ENCODE assay signal across 26 cellular contexts in genomic region chr7:47540053-47540386, GRCh38. TPM values are rescaled to one million over a fixed set of nuclear protein-coding genes. Genes with fewer than 3 reads are reported as not detected.
DNase-seq lines count a peak whose midpoint lies in the region; TF ChIP-seq lines count a peak whose summit lies in the region.
"Had no signal": no experiment of that assay in that cellular context is flagged by ENCODE, and none has a peak within 500 bp of the region (broad histone marks: within the 10 kb centered on the region; RNA-seq: fewer than 3 reads in every experiment).

No MANE protein-coding gene starts in this region.

- H3K27me3 ChIP-seq in breast epithelium (no peaks in the 10 kb centered on the region), neuronal stem cell (ENCODE audit: control insufficient read depth in 3 of 3, insufficient read depth in 3 of 3, low read depth in 1 of 3, low read length in 3 of 3) (peaks cover 0 to 3% (median 0%) of the 10 kb centered on the region in 3 experiments), mammary epithelial cell (ENCODE audit: insufficient read depth, low read length) (no peaks in the 10 kb centered on the region)
- H3K27me3 ChIP-seq: body of pancreas, uterus had no signal

- dilution Hi-C loops in mammary epithelial cell (cut with HindIII; ENCODE audit: low sequenced_read_pairs): no loop called here

- no CpG with 5 or more reads among the region's 4 CpGs for WGBS in neuronal stem cell (ENCODE audit: extremely low coverage in 2 of 2, insufficient read length in 2 of 2, insufficient replicate concordance in 1 of 2), 2 donors
- WGBS in mammary epithelial cell (ENCODE audit: low coverage, missing lambda C conversion rate): 95% methylated on average over 4 of the region's 4 CpGs

- no peaks in the 10 kb centered on the region for H3K79me1 ChIP-seq in neuronal stem cell (ENCODE audit: low read depth, low read length)

- H3K9ac ChIP-seq in neuronal stem cell (ENCODE audit: low read depth, low read length, poor library complexity): no peak overlapping the region
- no peak overlapping the region for H3K9ac ChIP-seq in mammary epithelial cell (ENCODE audit: insufficient read depth, low read length)

- H2AFZ ChIP-seq in neuronal stem cell (ENCODE audit: low read length) (no peak overlapping the region), mammary epithelial cell (ENCODE audit: low read depth, low read length) (no peak overlapping the region)

- TF ChIP-seq POLR2A in breast epithelium (IDR thresholded peaks at IDR 0.05): no peak

- H4K20me1 ChIP-seq in mammary epithelial cell (ENCODE audit: insufficient read depth, low read length): no peaks in the 10 kb centered on the region

- peak overlapping the region; percentile 39 for H3K18ac ChIP-seq in neuronal stem cell (ENCODE audit: low read length)

- POLR2A ChIA-PET in MCF 10A (lab: Yijun Ruan, JAX): interaction anchor here (0.5 kb wide), 1 partner anchor 17 kb away, joined by 3 read pairs; no protein-coding TSS in a partner anchor

- no peaks in the 10 kb centered on the region for H3K9me3 ChIP-seq in breast epithelium
- no peaks in the 10 kb centered on the region for H3K9me3 ChIP-seq in neuronal stem cell (replicated peaks in 1 of 2; ENCODE audit: control insufficient read depth in 2 of 2, insufficient read depth in 1 of 2, low read depth in 1 of 2, low read length in 2 of 2)
- H3K9me3 ChIP-seq in mammary epithelial cell (replicated peaks; ENCODE audit: insufficient read depth, low read length): no peaks in the 10 kb centered on the region
- H3K9me3 ChIP-seq: body of pancreas, uterus had no signal

- no peak overlapping the region for H3K4me3 Mint-ChIP-seq in MCF 10A (ENCODE audit: unreplicated experiment)
- no peak overlapping the region for H3K4me3 Mint-ChIP-seq in activated T-cell treated with anti-CD3 and anti-CD28 coated beads, Interleukin-2, amount 50 U/mL, for 24 hours
- H3K4me3 Mint-ChIP-seq: activated naive CD8-positive, alpha-beta T cell treated with anti-CD3 and anti-CD28 coated beads, Interleukin-2, amount 50 U/mL, for 24 hours had no signal

- in situ Hi-C loops in mammary epithelial cell (cut with MboI; ENCODE audit: low sequenced_read_pairs in 2 of 2): no loop called here

- H2BK5ac ChIP-seq in neuronal stem cell (ENCODE audit: low read length): no peak overlapping the region

- H3K4me1 Mint-ChIP-seq in MCF 10A (ENCODE audit: insufficient read depth, unreplicated experiment): peaks cover 19% of the 10 kb centered on the region
- H3K4me1 Mint-ChIP-seq in activated T-cell treated with anti-CD3 and anti-CD28 coated beads, Interleukin-2, amount 50 U/mL, for 24 hours (ENCODE audit: low read depth): no peaks in the 10 kb centered on the region

- H2BK15ac ChIP-seq in neuronal stem cell (ENCODE audit: low read length): no peak overlapping the region

- H3K4me1 ChIP-seq in breast epithelium (peaks cover 0 to 7% of the 10 kb centered on the region in 2 donors), neuronal stem cell (ENCODE audit: control insufficient read depth in 2 of 2, insufficient read depth in 1 of 2, low read depth in 1 of 2, low read length in 2 of 2) (peaks cover 3 to 22% of the 10 kb centered on the region in 2 donors), mammary epithelial cell (ENCODE audit: insufficient read depth, low read length) (peaks cover 15% of the 10 kb centered on the region)

- no peak overlapping the region for H2BK12ac ChIP-seq in neuronal stem cell (ENCODE audit: low read length)

- intact Hi-C loops in MCF 10A (cut with micrococcal nuclease): no loop called here
- intact Hi-C loops in breast epithelium (cut with DNase I; ENCODE audit: low total_unique reads): loop anchor here (5.0 kb wide), 1 partner anchor 393 kb away; no protein-coding TSS in a partner anchor
- intact Hi-C loops in mammary epithelial cell (cut with micrococcal nuclease): no loop called here

- H3K4me3 ChIP-seq in breast epithelium (no peak overlapping the region), epithelial cell of proximal tubule (ENCODE audit: low read depth, low read length) (peak overlapping the region; percentile 39), neuronal stem cell (ENCODE audit: low read length in 2 of 2) (no peak overlapping the region), mammary epithelial cell (replicated peaks in 1 of 3; ENCODE audit: insufficient read depth in 1 of 3, low read depth in 2 of 3, low read length in 3 of 3) (no peak overlapping the region)
- H3K4me3 ChIP-seq: body of pancreas, uterus had no signal

- no peak overlapping the region for H3K14ac ChIP-seq in neuronal stem cell (ENCODE audit: low read length)

- CTCF ChIA-PET in MCF 10A (lab: Yijun Ruan, JAX): no interaction called here
- CTCF ChIA-PET in mammary epithelial cell (lab: Charles Lee; ENCODE audit: low non-redundant PET): no interaction called here

- H3K27ac Mint-ChIP-seq in MCF 10A (ENCODE audit: low read depth, unreplicated experiment): peak overlapping the region; percentile 13
- H3K27ac Mint-ChIP-seq in activated T-cell treated with anti-CD3 and anti-CD28 coated beads, Interleukin-2, amount 50 U/mL, for 24 hours: no peak overlapping the region
- H3K27ac Mint-ChIP-seq: activated naive CD8-positive, alpha-beta T cell treated with anti-CD3 and anti-CD28 coated beads, Interleukin-2, amount 50 U/mL, for 24 hours; B cell had no signal

- no TSS peak for BruUV-seq in MCF 10A (replicated peaks; lab: Mats Ljungman, UMichigan)
- no TSS peak for BruUV-seq in mammary epithelial cell (replicated peaks; lab: Mats Ljungman, UMichigan)

- H3K36me3 ChIP-seq in breast epithelium (no peaks in the 10 kb centered on the region), neuronal stem cell (replicated peaks in 1 of 2; ENCODE audit: control insufficient read depth in 2 of 2, insufficient read depth in 2 of 2, low read length in 2 of 2) (no peaks in the 10 kb centered on the region), mammary epithelial cell (ENCODE audit: insufficient read depth, low read length) (no peaks in the 10 kb centered on the region)
- H3K36me3 ChIP-seq: uterus had no signal

- H3K9me3 Mint-ChIP-seq in MCF 10A (ENCODE audit: unreplicated experiment): no peaks in the 10 kb centered on the region
- H3K9me3 Mint-ChIP-seq in activated T-cell treated with anti-CD3 and anti-CD28 coated beads, Interleukin-2, amount 50 U/mL, for 24 hours: no peaks in the 10 kb centered on the region
- H3K9me3 Mint-ChIP-seq: activated naive CD8-positive, alpha-beta T cell treated with anti-CD3 and anti-CD28 coated beads, Interleukin-2, amount 50 U/mL, for 24 hours had no signal

- peaks cover 14% of the 10 kb centered on the region for H3K36me3 Mint-ChIP-seq in MCF 10A (ENCODE audit: insufficient read depth, unreplicated experiment)
- H3K36me3 Mint-ChIP-seq in activated T-cell treated with anti-CD3 and anti-CD28 coated beads, Interleukin-2, amount 50 U/mL, for 24 hours (ENCODE audit: low read depth): no peaks in the 10 kb centered on the region

- no peak for DNase-seq in MCF 10A (ENCODE audit: unreplicated experiment)
- DNase-seq in breast epithelium (ENCODE audit: low spot score in 2 of 2): no peak
- no peak for DNase-seq in epithelial cell of proximal tubule (ENCODE audit: low read depth)
- DNase-seq in neuronal stem cell (ENCODE audit: low spot score): no peak
- DNase-seq in activated T-cell treated with anti-CD3 and anti-CD28 coated beads, Interleukin-2, amount 50 U/mL, for 24 hours: no peak
- DNase-seq in OCI-M2 (lab: John Stamatoyannopoulos, UW; ENCODE audit: unreplicated experiment): no peak
- no peak for DNase-seq in mammary epithelial cell
- DNase-seq in retina: no peak
- DNase-seq: 8988T; activated CD4-positive, alpha-beta T cell treated with anti-CD3 and anti-CD28 coated beads for 48 hours; activated CD8-positive, alpha-beta memory T cell treated with anti-CD3 and anti-CD28 coated beads for 24 hours; activated naive CD8-positive, alpha-beta T cell treated with anti-CD3 and anti-CD28 coated beads, Interleukin-2, amount 50 U/mL, for 24 hours; body of pancreas; KG1; left ventricle myocardium superior; MM.1S; NCI-H1417; NCI-H2081; NCI-H226; right cardiac atrium; stimulated activated CD4-positive, alpha-beta T cell treated with anti-CD3 and anti-CD28 coated beads, Interleukin-12 subunit alpha, Interleukin-12 subunit beta, amount 100 ng/mL, for 4 hours; stimulated activated CD4-positive, alpha-beta T cell treated with anti-CD3 and anti-CD28 coated beads, Interleukin-4, amount 100 ng/mL, for 1 hour; T-helper 9 cell; uterus had no signal

- H3K79me2 ChIP-seq in mammary epithelial cell (ENCODE audit: insufficient read depth, low read length): peaks cover 9% of the 10 kb centered on the region

- H3K4ac ChIP-seq in neuronal stem cell (ENCODE audit: low read length): no peak overlapping the region

- H4K91ac ChIP-seq in neuronal stem cell (ENCODE audit: low read depth, low read length, poor library complexity): no peak overlapping the region

- H3K27me3 Mint-ChIP-seq in MCF 10A (ENCODE audit: insufficient read depth, unreplicated experiment): no peaks in the 10 kb centered on the region
- peaks cover 30% of the 10 kb centered on the region for H3K27me3 Mint-ChIP-seq in activated T-cell treated with anti-CD3 and anti-CD28 coated beads, Interleukin-2, amount 50 U/mL, for 24 hours

- H3K27ac ChIP-seq in breast epithelium: no peak overlapping the region
- H3K27ac ChIP-seq in neuronal stem cell (replicated peaks; ENCODE audit: low read length): no peak overlapping the region
- H3K27ac ChIP-seq in mammary epithelial cell (ENCODE audit: insufficient read depth, low read depth, low read length): no peak overlapping the region
- H3K27ac ChIP-seq: body of pancreas, VCaP had no signal

- no peak overlapping the region for H4K8ac ChIP-seq in neuronal stem cell (ENCODE audit: low read depth, low read length)

- H3K4me2 ChIP-seq in neuronal stem cell (ENCODE audit: insufficient read depth, low read length, poor library complexity, severe bottlenecking) (no peak overlapping the region), mammary epithelial cell (ENCODE audit: insufficient read depth, low read depth, low read length) (no peak overlapping the region)

- peak overlapping the region; percentile 39 for H2AK5ac ChIP-seq in neuronal stem cell (ENCODE audit: low read depth, low read length)

- H3K23ac ChIP-seq in neuronal stem cell (ENCODE audit: low read depth, low read length, poor library complexity): no peak overlapping the region

- H2BK120ac ChIP-seq in neuronal stem cell (ENCODE audit: low read depth, low read length): no peak overlapping the region

- no peak for TF ChIP-seq CTCF in MCF 10A (IDR thresholded peaks at IDR 0.05; ENCODE audit: unreplicated experiment)
- TF ChIP-seq CTCF in breast epithelium (IDR thresholded peaks at IDR 0.05): no peak
- no peak for TF ChIP-seq CTCF in epithelial cell of proximal tubule (conservative IDR thresholded peaks at IDR 0.05; ENCODE audit: low read depth, low read length)
- TF ChIP-seq CTCF in mammary epithelial cell (conservative IDR thresholded peaks at IDR 0.05 in 1 of 2, IDR thresholded peaks at IDR 0.05 in 1 of 2; ENCODE audit: extremely low read depth in 1 of 2, insufficient read depth in 1 of 2, low read depth in 1 of 2, low read length in 2 of 2): no peak

RNA-seq across cellular contexts. Expression of gene TNS3, which starts 41.9 kb away (rescaled TPM):
- total RNA-seq in MCF 10A (2022) (30.1 and 33.3 TPM in 2 replicates), breast epithelium (10 to 100 TPM; 41.0 to 78.1 (median 56.2) TPM), epithelial cell of proximal tubule (36.9 and 40.8 TPM in 2 replicates), mammary epithelial cell (10 to 100 TPM; 15.0 to 43.5 TPM)
- 19.8 TPM for polyA plus RNA-seq in neuronal stem cell (2013, experiment 1 of 2)
- polyA plus RNA-seq in neuronal stem cell (2013, experiment 2 of 2): 19.8 TPM
- polyA plus RNA-seq in mammary epithelial cell: 12.9 TPM
- polyA minus RNA-seq in mammary epithelial cell: 27.8 TPM
